In genomic region chr2:182015334-182016109, GRCh38 we compare ENCODE assay signal across 1 cellular context.
TF ChIP-seq lines count a peak whose summit lies in the region.

No MANE protein-coding gene starts in this region.

TF ChIP-seq in H1, 55 proteins besides CTCF, POLR2A, EP300 and RAD21:
- TF ChIP-seq CHD7 (IDR thresholded peaks at IDR 0.05; ENCODE audit: insufficient replicate concordance, low read length) (no peak), SIN3A (conservative IDR thresholded peaks at IDR 0.05 in 1 of 2, IDR thresholded peaks at IDR 0.05 in 1 of 2; ENCODE audit: low read depth in 1 of 2, low read length in 2 of 2) (no peak), SP4 (IDR thresholded peaks at IDR 0.05; ENCODE audit: low read length) (no peak), SP1 (IDR thresholded peaks at IDR 0.05; ENCODE audit: low read depth, low read length) (no peak), KDM1A (IDR thresholded peaks at IDR 0.05; ENCODE audit: borderline replicate concordance, low read length) (no peak), CHD1 (IDR thresholded peaks at IDR 0.05; ENCODE audit: low read depth, low read length) (no peak), CTBP2 (IDR thresholded peaks at IDR 0.05; ENCODE audit: borderline replicate concordance, insufficient read depth, insufficient read length, low read length) (no peak), JUN (IDR thresholded peaks at IDR 0.05; ENCODE audit: low read depth, low read length) (no peak), CBX8 (IDR thresholded peaks at IDR 0.05; ENCODE audit: borderline replicate concordance, low read depth, low read length) (no peak), GTF2F1 (IDR thresholded peaks at IDR 0.05; ENCODE audit: borderline replicate concordance, low read depth, low read length) (no peak), RXRA (IDR thresholded peaks at IDR 0.05; ENCODE audit: insufficient read depth, low read depth, low read length) (no peak), MAFK (IDR thresholded peaks at IDR 0.05; ENCODE audit: low read depth, low read length) (no peak), CEBPB (IDR thresholded peaks at IDR 0.05; ENCODE audit: low read depth, low read length) (no peak)
